In genomic region chr4:16226816-16227461, GRCh38 we compare ENCODE assay signal across 8 cellular contexts. TPM values are rescaled to one million over a fixed set of nuclear protein-coding genes. Genes with fewer than 3 reads are reported as not detected.
DNase-seq lines count a peak whose midpoint lies in the region; ATAC-seq, FAIRE-seq and TF ChIP-seq lines count a peak whose summit lies in the region.

No MANE protein-coding gene starts in this region.

- POLR2A ChIA-PET in AG04449 (lab: Yijun Ruan, JAX) = no interaction called here

- intact Hi-C loops in Right ventricle myocardium inferior (cut with DNase I) (no loop called here), ovary (cut with DNase I) (no loop called here)

- 0 to 2% (median 1%) methylated on average over 25 to 57 of the region's 57 CpGs for WGBS in ovary, 3 donors

- H3K27ac ChIP-seq in ovary = peak overlapping the region; percentile 95 to 98

- H3K4me1 Mint-ChIP-seq in activated naive CD4-positive, alpha-beta T cell treated with anti-CD3 and anti-CD28 coated beads, Interleukin-2, amount 50 U/mL, for 24 hours = peaks cover 65% of the 10 kb centered on the region

- no peaks in the 10 kb centered on the region for H3K27me3 Mint-ChIP-seq in activated naive CD4-positive, alpha-beta T cell treated with anti-CD3 and anti-CD28 coated beads, Interleukin-2, amount 50 U/mL, for 24 hours

- TF ChIP-seq POLR2A in ovary (IDR thresholded peaks at IDR 0.05) = peak; percentile 7

- peak overlapping the region; percentile 92 for H3K4me3 Mint-ChIP-seq in activated naive CD4-positive, alpha-beta T cell treated with anti-CD3 and anti-CD28 coated beads, Interleukin-2, amount 50 U/mL, for 24 hours

- peak overlapping the region; percentile 97 for H3K27ac Mint-ChIP-seq in activated naive CD4-positive, alpha-beta T cell treated with anti-CD3 and anti-CD28 coated beads, Interleukin-2, amount 50 U/mL, for 24 hours

- TF ChIP-seq CTCF in AG04449 (IDR thresholded peaks at IDR 0.05; ENCODE audit: insufficient read depth, low read length, missing control alignments) (no peak), ovary (IDR thresholded peaks at IDR 0.05) (no peak), D721Med (IDR thresholded peaks at IDR 0.05; ENCODE audit: insufficient read depth, missing control alignments) (no peak)

- no peak for TF ChIP-seq EP300 in ovary (IDR thresholded peaks at IDR 0.05)

- peaks cover 7% of the 10 kb centered on the region for H3K4me1 ChIP-seq in ovary (ENCODE audit: insufficient read depth)

- FAIRE-seq in D721Med (lab: Jason Lieb, UNC) = no peak

- ATAC-seq in GM18870 (IDR thresholded peaks at IDR 0.05; ENCODE audit: unreplicated experiment) (peak; percentile 51), HG03108 (IDR thresholded peaks at IDR 0.05; ENCODE audit: unreplicated experiment) (peak; percentile 27), Right ventricle myocardium inferior (peak; percentile 61)

- H3K9me3 Mint-ChIP-seq in activated naive CD4-positive, alpha-beta T cell treated with anti-CD3 and anti-CD28 coated beads, Interleukin-2, amount 50 U/mL, for 24 hours = no peaks in the 10 kb centered on the region

- CTCF ChIA-PET in AG04449 (lab: Yijun Ruan, JAX) = interaction anchor here (0.8 to 1.3 kb wide), 3 partner anchors 9 to 30 kb away, joined by 3 to 6 read pairs (median 5); no protein-coding TSS in a partner anchor

- H3K36me3 ChIP-seq in ovary = no peaks in the 10 kb centered on the region

- H3K4me3 ChIP-seq in AG04449 (ENCODE audit: low read depth, low read length) = peak overlapping the region; percentile 73
- H3K4me3 ChIP-seq in ovary = peak overlapping the region; percentile 80

- DNase-seq in AG04449 (ENCODE audit: low read depth, low spot score) (no peak), RPMI8226 (peak; percentile 48), Right ventricle myocardium inferior (ENCODE audit: missing footprints) (peak; percentile 82), ovary (peak; percentile 57 to 74 (median 67)), D721Med (ENCODE audit: insufficient read length, low spot score) (no peak)

- H3K36me3 Mint-ChIP-seq in activated naive CD4-positive, alpha-beta T cell treated with anti-CD3 and anti-CD28 coated beads, Interleukin-2, amount 50 U/mL, for 24 hours = no peaks in the 10 kb centered on the region

- no peaks in the 10 kb centered on the region for H3K9me3 ChIP-seq in ovary

- H3K27me3 ChIP-seq in ovary = no peaks in the 10 kb centered on the region

RNA-seq across cellular contexts. Expression of gene TAPT1, which starts 0.7 kb away (rescaled TPM):
- total RNA-seq in Right ventricle myocardium inferior (34.2 TPM), ovary (10 to 100 TPM; 19.0 to 36.2 (median 27.2) TPM)
- 10 to 100 TPM; 18.3 to 36.7 TPM for polyA plus RNA-seq in ovary

Comparison
In these comparisons a context has a peak if more than half of its experiments do, and no peak if none do; other contexts are left out.
1. DNase-seq: peak in RPMI8226 (single experiment), Right ventricle myocardium inferior (single experiment) and ovary (5 of 5); none in AG04449 (single experiment) and D721Med (single experiment).
2. Peak in every context shown above with its lines, with median percentiles within 50 percentile points of each other: ATAC-seq.